In the genomic region with DNA sequence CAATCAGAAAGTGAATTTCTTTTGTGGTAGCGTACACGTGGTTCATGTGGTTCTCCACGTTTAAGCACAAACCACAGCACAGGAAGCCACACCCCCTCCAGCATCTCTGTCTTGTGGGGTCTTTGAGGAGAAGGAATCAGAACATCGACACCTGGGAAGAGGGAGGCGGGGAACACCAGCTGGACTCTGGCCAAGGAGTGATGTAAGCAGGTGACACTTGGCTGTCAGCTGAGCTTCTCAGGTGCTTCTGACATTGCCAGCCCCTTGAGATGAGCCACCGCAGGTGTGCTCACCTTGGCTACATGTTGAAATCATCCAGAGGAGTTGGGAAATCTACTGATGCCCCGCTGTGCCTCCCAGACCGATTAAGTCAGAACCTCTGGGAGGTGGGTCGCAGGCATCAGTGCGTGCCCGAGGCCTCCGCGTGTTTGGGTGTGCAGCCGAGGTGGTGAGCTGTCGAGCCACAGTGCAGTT, we compare ENCODE assay signal across 1 cellular context.
TF ChIP-seq lines count a peak whose summit lies in the region.

No MANE protein-coding gene starts in this region.

TF ChIP-seq in Ishikawa, 13 proteins besides CTCF, POLR2A, EP300 and RAD21 (continued from another document):
- peak; percentile 80 for TF ChIP-seq NFIC (IDR thresholded peaks at IDR 0.05)
- no peak for TF ChIP-seq TEAD4 (IDR thresholded peaks at IDR 0.05)
